Comparison of ENCODE assay signal across 21 cellular contexts in genomic region chr7:1825877-1826741, GRCh38.
DNase-seq lines count a peak whose midpoint lies in the region; ATAC-seq and TF ChIP-seq lines count a peak whose summit lies in the region.
"Had no signal": no experiment of that assay in that cellular context is flagged by ENCODE, and none has a peak within 500 bp of the region (broad histone marks: within the 10 kb centered on the region; RNA-seq: fewer than 3 reads in every experiment).

No MANE protein-coding gene starts in this region.

- H3K27me3 ChIP-seq in osteoblast (ENCODE audit: insufficient read depth, low read length): no peaks in the 10 kb centered on the region

- H3K4me3 Mint-ChIP-seq in stimulated activated naive CD8-positive, alpha-beta T cell treated with anti-CD3 and anti-CD28 coated beads, Interleukin-15, amount 100 ng/mL, for 72 hours: no peak overlapping the region
- H3K4me3 Mint-ChIP-seq: activated naive CD8-positive, alpha-beta T cell; CD14-positive monocyte had no signal

- H3K4me1 Mint-ChIP-seq in stimulated activated naive CD8-positive, alpha-beta T cell treated with anti-CD3 and anti-CD28 coated beads, Interleukin-15, amount 100 ng/mL, for 72 hours: peaks cover 29% of the 10 kb centered on the region
- H3K4me1 Mint-ChIP-seq: CD14-positive monocyte had no signal

- H3K4me1 ChIP-seq in osteoblast (ENCODE audit: insufficient read depth, low read length): no peaks in the 10 kb centered on the region

- ATAC-seq in stimulated activated naive CD8-positive, alpha-beta T cell treated with anti-CD3 and anti-CD28 coated beads, Interleukin-15, amount 100 ng/mL, for 72 hours: peak; percentile 27
- ATAC-seq in stimulated activated naive CD8-positive, alpha-beta T cell treated with anti-CD3 and anti-CD28 coated beads, Interleukin-15, Interleukin-2, amounts not matched to agents 100 U/mL and 50 U/mL, for 24 hours: no peak
- peak; percentile 75 for ATAC-seq in Right ventricle myocardium superior (ENCODE audit: poor library complexity)

- intact Hi-C loops in Right ventricle myocardium superior (cut with DNase I): no loop called here

- no peak overlapping the region for H2AFZ ChIP-seq in osteoblast (ENCODE audit: low read length)

- no peaks in the 10 kb centered on the region for H3K9me3 ChIP-seq in osteoblast (ENCODE audit: low read depth, low read length)

- H3K27ac ChIP-seq in osteoblast (ENCODE audit: low read depth, low read length): no peak overlapping the region

- no peak overlapping the region for H3K4me3 ChIP-seq in osteoblast (ENCODE audit: insufficient read depth, low read length)

- no peaks in the 10 kb centered on the region for H3K79me2 ChIP-seq in osteoblast (ENCODE audit: insufficient read depth, low read length)

- H3K27me3 Mint-ChIP-seq in stimulated activated naive CD8-positive, alpha-beta T cell treated with anti-CD3 and anti-CD28 coated beads, Interleukin-15, amount 100 ng/mL, for 72 hours: no peaks in the 10 kb centered on the region
- H3K27me3 Mint-ChIP-seq: activated naive CD8-positive, alpha-beta T cell had no signal

- H3K27ac Mint-ChIP-seq in stimulated activated naive CD8-positive, alpha-beta T cell treated with anti-CD3 and anti-CD28 coated beads, Interleukin-15, amount 100 ng/mL, for 72 hours: no peak overlapping the region
- H3K27ac Mint-ChIP-seq: activated naive CD8-positive, alpha-beta T cell; CD14-positive monocyte had no signal

- no peak overlapping the region for H3K4me2 ChIP-seq in osteoblast (ENCODE audit: insufficient read depth, low read length)

- no peaks in the 10 kb centered on the region for H3K36me3 ChIP-seq in osteoblast (ENCODE audit: insufficient read depth, low read length)

- H3K9me3 Mint-ChIP-seq in stimulated activated naive CD8-positive, alpha-beta T cell treated with anti-CD3 and anti-CD28 coated beads, Interleukin-15, amount 100 ng/mL, for 72 hours: peaks cover 4 to 19% of the 10 kb centered on the region in 2 donors

- no peak for DNase-seq in stimulated activated naive CD8-positive, alpha-beta T cell treated with anti-CD3 and anti-CD28 coated beads, Interleukin-15, amount 100 ng/mL, for 72 hours
- no peak for DNase-seq in stimulated activated naive CD8-positive, alpha-beta T cell treated with anti-CD3 and anti-CD28 coated beads, Interleukin-15, Interleukin-2, amounts not matched to agents 100 U/mL and 50 U/mL, for 24 hours
- peak; percentile 43 for DNase-seq in Right ventricle myocardium superior
- DNase-seq in osteoblast (ENCODE audit: insufficient read length, low spot score, missing footprints): peak; percentile 15
- DNase-seq in NCI-H2081 treated with DMSO at 0.1 percent for 48 hours (lab: John Stamatoyannopoulos, UW): no peak
- DNase-seq in medulla oblongata (ENCODE audit: extremely low spot score): no peak
- DNase-seq in NCI-H524 (lab: John Stamatoyannopoulos, UW): no peak
- no peak for DNase-seq in SHP77 treated with DMSO at 0.1 percent for 48 hours (lab: John Stamatoyannopoulos, UW)
- DNase-seq: activated CD8-positive, alpha-beta memory T cell treated with anti-CD3 and anti-CD28 coated beads for 24 hours; effector CD4-positive, alpha-beta T cell; foreskin melanocyte; hippocampal formation; Kasumi-1; NCI-H1694 treated with DMSO at 0.1 percent for 48 hours; nucleus accumbens; OCI-M1; SIG-M5; stimulated activated CD4-positive, alpha-beta T cell treated with anti-CD3 and anti-CD28 coated beads, Interleukin-12 subunit alpha, Interleukin-12 subunit beta, amount 100 ng/mL, for 4 hours; stimulated activated CD4-positive, alpha-beta T cell treated with anti-CD3 and anti-CD28 coated beads, Interleukin-4, amount 100 ng/mL, for 4 hours had no signal

- no peak for TF ChIP-seq CTCF in osteoblast (IDR thresholded peaks at IDR 0.05; ENCODE audit: extremely low read depth, low read depth, low read length)

- no peaks in the 10 kb centered on the region for H4K20me1 ChIP-seq in osteoblast (ENCODE audit: insufficient read depth, low read length)

Comparison
In these comparisons a context has a peak if more than half of its experiments do, and no peak if none do; other contexts are left out.
1. DNase-seq: peak in Right ventricle myocardium superior (single experiment) and osteoblast (single experiment); none in stimulated activated naive CD8-positive, alpha-beta T cell treated with anti-CD3 and anti-CD28 coated beads, Interleukin-15, amount 100 ng/mL, for 72 hours (0 of 2), stimulated activated naive CD8-positive, alpha-beta T cell treated with anti-CD3 and anti-CD28 coated beads, Interleukin-15, Interleukin-2, amounts not matched to agents 100 U/mL and 50 U/mL, for 24 hours (single experiment), NCI-H2081 treated with DMSO at 0.1 percent for 48 hours (single experiment), medulla oblongata (single experiment), NCI-H524 (0 of 2) and SHP77 treated with DMSO at 0.1 percent for 48 hours (single experiment).